9 cellular contexts compared by ENCODE assay signal in the genomic region with DNA sequence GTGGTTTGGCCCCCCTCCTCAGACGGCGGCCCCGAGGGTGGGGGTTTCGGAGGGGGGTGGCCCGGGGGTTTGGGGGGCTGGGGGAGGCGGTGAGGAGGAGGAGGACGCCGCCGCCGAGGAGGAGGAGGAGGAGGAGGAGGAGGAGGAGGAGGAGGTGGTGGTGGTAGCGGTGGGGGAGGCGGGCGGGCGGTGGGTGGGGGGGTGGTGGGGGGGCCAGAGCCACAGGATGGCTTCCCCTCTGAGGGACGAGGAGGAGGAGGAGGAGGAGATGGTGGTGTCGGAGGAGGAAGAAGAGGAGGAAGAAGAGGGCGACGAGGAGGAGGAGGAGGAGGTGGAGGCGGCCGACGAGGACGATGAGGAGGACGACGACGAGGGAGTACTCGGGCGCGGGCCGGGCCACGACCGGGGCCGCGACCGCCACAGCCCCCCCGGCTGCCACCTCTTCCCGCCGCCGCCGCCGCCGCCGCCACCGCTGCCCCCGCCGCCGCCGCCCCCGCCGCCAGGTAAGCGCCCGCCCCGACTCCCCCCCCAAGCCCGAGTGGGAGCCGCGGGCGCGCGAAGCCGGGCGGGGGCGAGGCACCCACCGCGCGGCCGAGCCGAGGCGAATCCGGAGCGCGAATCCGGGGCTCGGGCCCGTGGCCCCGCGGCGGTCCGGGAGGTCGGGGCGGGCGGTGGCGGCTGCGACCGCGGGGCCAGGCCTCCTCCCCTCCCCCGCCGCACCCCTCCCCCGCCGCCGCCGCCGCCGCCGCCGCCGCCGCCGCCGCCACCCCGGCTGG. TPM values are rescaled to one million over a fixed set of nuclear protein-coding genes. Genes with fewer than 3 reads are reported as not detected.
DNase-seq lines count a peak whose midpoint lies in the region; ATAC-seq and TF ChIP-seq lines count a peak whose summit lies in the region.
"Had no signal": no experiment of that assay in that cellular context is flagged by ENCODE, and none has a peak within 500 bp of the region (broad histone marks: within the 10 kb centered on the region; RNA-seq: fewer than 3 reads in every experiment).

No MANE protein-coding gene starts in this region.

- H3K36me3 ChIP-seq in right lobe of liver = no peaks in the 10 kb centered on the region

- peak overlapping the region; percentile 86 for H3K27ac Mint-ChIP-seq in stimulated activated naive B cell treated with anti-CD40 and anti-IgM and Interleukin-4, amounts not matched to agents 10 μg/mL and 1 μg/mL and 100 μg/mL, for 72 hours

- TF ChIP-seq CTCF in right lobe of liver (IDR thresholded peaks at IDR 0.05) = no peak

- no peaks in the 10 kb centered on the region for H3K9me3 Mint-ChIP-seq in stimulated activated naive B cell treated with anti-CD40 and anti-IgM and Interleukin-4, amounts not matched to agents 10 μg/mL and 1 μg/mL and 100 μg/mL, for 72 hours
- H3K9me3 Mint-ChIP-seq: activated naive CD4-positive, alpha-beta T cell treated with anti-CD3 and anti-CD28 coated beads, Interleukin-2, amount 50 U/mL, for 72 hours had no signal

- H3K27me3 ChIP-seq in right lobe of liver = no peaks in the 10 kb centered on the region

- peak; percentile 4 for ATAC-seq in GM21529 (IDR thresholded peaks at IDR 0.05; ENCODE audit: unreplicated experiment)
- ATAC-seq in right lobe of liver = no peak
- ATAC-seq in stimulated activated naive B cell treated with anti-CD40 and anti-IgM and Interleukin-4, amounts not matched to agents 10 μg/mL and 1 μg/mL and 100 μg/mL, for 72 hours (replicated peaks) = peak in 1 of 2 donors; percentile 1
- no peak for ATAC-seq in GM18519 (IDR thresholded peaks at IDR 0.05; ENCODE audit: low FRiP score, unreplicated experiment)

- peaks cover 2 to 7% of the 10 kb centered on the region in 2 donors for H3K36me3 Mint-ChIP-seq in stimulated activated naive B cell treated with anti-CD40 and anti-IgM and Interleukin-4, amounts not matched to agents 10 μg/mL and 1 μg/mL and 100 μg/mL, for 72 hours

- 1% methylated on average over 38 of the region's 99 CpGs for WGBS in right lobe of liver (ENCODE audit: insufficient coverage, low coverage, low lambda C conversion rate, missing lambda C conversion rate)

- peak overlapping the region; percentile 75 to 80 for H3K4me3 Mint-ChIP-seq in stimulated activated naive B cell treated with anti-CD40 and anti-IgM and Interleukin-4, amounts not matched to agents 10 μg/mL and 1 μg/mL and 100 μg/mL, for 72 hours

- peaks cover 9 to 12% of the 10 kb centered on the region in 2 donors for H3K4me1 Mint-ChIP-seq in stimulated activated naive B cell treated with anti-CD40 and anti-IgM and Interleukin-4, amounts not matched to agents 10 μg/mL and 1 μg/mL and 100 μg/mL, for 72 hours

- H3K4me3 ChIP-seq in right lobe of liver = peak overlapping the region; percentile 56 to 63 (median 59)

- intact Hi-C loops in right lobe of liver (cut with DNase I) = no loop called here

- peak overlapping the region in 2 of 3 donors; percentile 82 to 88 for H3K27ac ChIP-seq in right lobe of liver

- H3K9me3 ChIP-seq in right lobe of liver = no peaks in the 10 kb centered on the region

- no peaks in the 10 kb centered on the region for H3K27me3 Mint-ChIP-seq in stimulated activated naive B cell treated with anti-CD40 and anti-IgM and Interleukin-4, amounts not matched to agents 10 μg/mL and 1 μg/mL and 100 μg/mL, for 72 hours

- DNase-seq in astrocyte of the hippocampus (ENCODE audit: low read depth, low spot score) (peak; percentile 24), right lobe of liver (no peak), AML-193 (lab: John Stamatoyannopoulos, UW) (no peak), RPMI8226 (no peak)
- no peak for DNase-seq in stimulated activated naive B cell treated with anti-CD40 and anti-IgM and Interleukin-4, amounts not matched to agents 10 μg/mL and 1 μg/mL and 100 μg/mL, for 72 hours

- TF ChIP-seq POLR2A in Raji (IDR thresholded peaks at IDR 0.05; ENCODE audit: insufficient read depth, low read depth, low read length) = peak; percentile 50
- TF ChIP-seq POLR2A in right lobe of liver (IDR thresholded peaks at IDR 0.05) = no peak

- peaks cover 3 to 42% (median 21%) of the 10 kb centered on the region in 4 donors for H3K4me1 ChIP-seq in right lobe of liver

RNA-seq across cellular contexts. Expression of gene CHD3, which starts 3.8 kb away (rescaled TPM):
- 1 to 10 TPM; 3.2 to 7.2 (median 5.1) TPM for total RNA-seq in right lobe of liver

RNA-seq across cellular contexts. Expression of gene CYB5D1, which starts 27.0 kb away (rescaled TPM):
- 10 to 100 TPM in 1 of 6 experiments, 1 to 10 TPM in 5; 6.0 to 11.7 (median 7.4) TPM for total RNA-seq in right lobe of liver

RNA-seq across cellular contexts. Expression of gene NAA38, which starts 27.4 kb away (rescaled TPM):
- 10 to 100 TPM; 27.2 to 43.0 (median 30.8) TPM for total RNA-seq in right lobe of liver

RNA-seq across cellular contexts. Expression of gene TMEM88, which starts 29.9 kb away (rescaled TPM):
- total RNA-seq in right lobe of liver = 1 to 10 TPM in 4 of 6 experiments, under 1 TPM in 2; 0.74 to 2.4 (median 1.2) TPM

RNA-seq across cellular contexts. Expression of gene RNF227, which starts 31.3 kb away (rescaled TPM):
- under 1 TPM; 0.18 to 0.70 (median 0.46) TPM for total RNA-seq in right lobe of liver
